In genomic region chr12:108731105-108731865, GRCh38 we compare ENCODE assay signal across 1 cellular context.
TF ChIP-seq lines count a peak whose summit lies in the region.

Gene CORO1C, minus strand, starts transcription at chr12:108731518. Its CDS starts 30,200 bp downstream, at chr12:108701318.

TF ChIP-seq in K562, 482 proteins besides CTCF, POLR2A, EP300 and RAD21 (continued from another document):
- TF ChIP-seq PATZ1 (CRISPR knock-in tag; IDR thresholded peaks at IDR 0.05; ENCODE audit: borderline replicate concordance), result no peak
- peak; percentile 89 for TF ChIP-seq POLR2G (IDR thresholded peaks at IDR 0.05; ENCODE audit: low read depth, low read length)
- TF ChIP-seq ATF7 (IDR thresholded peaks at IDR 0.05), result peak; percentile 66; the same call in 1 of the 2 replicates
- TF ChIP-seq TFAP4 (CRISPR knock-in tag; IDR thresholded peaks at IDR 0.05; ENCODE audit: borderline replicate concordance), result peak; percentile 83
- peak; percentile 97 for TF ChIP-seq CTCFL (IDR thresholded peaks at IDR 0.05; ENCODE audit: borderline replicate concordance, insufficient read depth, low read depth, low read length, poor library complexity, severe bottlenecking)
- TF ChIP-seq ZNF165 (CRISPR knock-in tag; IDR thresholded peaks at IDR 0.05; ENCODE audit: borderline replicate concordance), result no peak
- peak; percentile 99 for TF ChIP-seq CBX1 (IDR thresholded peaks at IDR 0.05; ENCODE audit: low read depth)
- TF ChIP-seq HNRNPH1 (optimal IDR thresholded peaks at IDR 0.05; ENCODE audit: low read depth, low read length), result no peak
- TF ChIP-seq ZNF644 (tag; IDR thresholded peaks at IDR 0.05; ENCODE audit: low read depth), result no peak
- TF ChIP-seq NEUROD1 (IDR thresholded peaks at IDR 0.05; ENCODE audit: borderline replicate concordance, low read depth, low read length, partially characterized antibody), result peak; percentile 37
- no peak for TF ChIP-seq ZNF699 (CRISPR knock-in tag; IDR thresholded peaks at IDR 0.05; ENCODE audit: insufficient replicate concordance)
- 0 out of 2 replicates have a peak, but pooled peaks have one; percentile 20 for TF ChIP-seq NCOR1 (IDR thresholded peaks at IDR 0.05)
- TF ChIP-seq CHD2 (IDR thresholded peaks at IDR 0.05; ENCODE audit: low read depth, low read length), result peak; percentile 43; the same call in 1 of the 2 replicates
- no peak for TF ChIP-seq HEY1 (CRISPR knock-in tag; IDR thresholded peaks at IDR 0.05; ENCODE audit: borderline replicate concordance)
- TF ChIP-seq PRDM10 (IDR thresholded peaks at IDR 0.05; ENCODE audit: partially characterized antibody), result no peak
- TF ChIP-seq BRD9 (IDR thresholded peaks at IDR 0.05; ENCODE audit: low read depth, partially characterized antibody), result peak; percentile 66
- TF ChIP-seq ARID4B (CRISPR knock-in tag; IDR thresholded peaks at IDR 0.05), result peak; percentile 92
- no peak for TF ChIP-seq TCF3 (CRISPR knock-in tag; IDR thresholded peaks at IDR 0.05)
- TF ChIP-seq RB1 (IDR thresholded peaks at IDR 0.05; ENCODE audit: low read depth), result peak; percentile 95
- peak; percentile 75 for TF ChIP-seq CHD1 (IDR thresholded peaks at IDR 0.05; ENCODE audit: low read length)
- TF ChIP-seq NFYB (IDR thresholded peaks at IDR 0.05; ENCODE audit: extremely low read depth, insufficient read length), result peak; percentile 52
- no peak for TF ChIP-seq EWSR1 (IDR thresholded peaks at IDR 0.05; ENCODE audit: borderline replicate concordance, low read depth, partially characterized antibody)
- no peak for TF ChIP-seq ATF2 (CRISPR knock-in tag; IDR thresholded peaks at IDR 0.05)
- TF ChIP-seq RBM34 (IDR thresholded peaks at IDR 0.05; ENCODE audit: borderline replicate concordance, insufficient read depth, low read length), result no peak
- TF ChIP-seq YY1 (IDR thresholded peaks at IDR 0.05; ENCODE audit: borderline replicate concordance in 1 of 3, control insufficient read depth in 1 of 3, extremely low read depth in 1 of 3, insufficient read depth in 3 of 3, insufficient read length in 1 of 3, insufficient replicate concordance in 2 of 3, low read depth in 1 of 3, low read length in 2 of 3), result peak in 2 of 3 experiments; percentile 64 to 67
- no peak for TF ChIP-seq ZNF778 (CRISPR knock-in tag; IDR thresholded peaks at IDR 0.05)
- no peak for TF ChIP-seq TCF15 (CRISPR knock-in tag; IDR thresholded peaks at IDR 0.05)
- TF ChIP-seq CLOCK (CRISPR knock-in tag; IDR thresholded peaks at IDR 0.05; ENCODE audit: borderline replicate concordance), result no peak
- TF ChIP-seq GTF2B (IDR thresholded peaks at IDR 0.05; ENCODE audit: extremely low read depth, insufficient read length), result no peak
- TF ChIP-seq HNRNPL (IDR thresholded peaks at IDR 0.05; ENCODE audit: low read depth, low read length), result peak; percentile 91; the same call in 1 of the 2 replicates
- 0 out of 2 replicates have a peak, but pooled peaks have one; percentile 6 for TF ChIP-seq ELF4 (CRISPR knock-in tag; IDR thresholded peaks at IDR 0.05)
- peak; percentile 60; the same call in 1 of the 2 replicates for TF ChIP-seq ZNF740 (CRISPR knock-in tag; IDR thresholded peaks at IDR 0.05)
- no peak for TF ChIP-seq ZNF740 (tag; IDR thresholded peaks at IDR 0.05)
- TF ChIP-seq ZNF12 (CRISPR knock-in tag; IDR thresholded peaks at IDR 0.05), result no peak; the same call in 1 of the 2 replicates
- TF ChIP-seq ILF3 (IDR thresholded peaks at IDR 0.05; ENCODE audit: borderline replicate concordance), result 0 out of 2 replicates have a peak, but pooled peaks have one; percentile 23
- no peak for TF ChIP-seq ZNF354B (CRISPR knock-in tag; IDR thresholded peaks at IDR 0.05)
- peak; percentile 62; the same call in 1 of the 2 replicates for TF ChIP-seq PHF8 (IDR thresholded peaks at IDR 0.05; ENCODE audit: borderline replicate concordance, low read length)
